17 cellular contexts compared by ENCODE assay signal in genomic region chr18:13229021-13229671, GRCh38. TPM values are rescaled to one million over a fixed set of nuclear protein-coding genes. Genes with fewer than 3 reads are reported as not detected.
DNase-seq lines count a peak whose midpoint lies in the region; ATAC-seq and TF ChIP-seq lines count a peak whose summit lies in the region.
"Had no signal": no experiment of that assay in that cellular context is flagged by ENCODE, and none has a peak within 500 bp of the region (broad histone marks: within the 10 kb centered on the region; RNA-seq: fewer than 3 reads in every experiment).

No MANE protein-coding gene starts in this region.

- H3K27ac ChIP-seq in DND-41 (ENCODE audit: low read length): no peak overlapping the region
- H3K27ac ChIP-seq in adrenal gland: peak overlapping the region in 4 of 5 donors; percentile 2 to 71 (median 40)
- H3K27ac ChIP-seq: C4-2B, GM23248, HL-60 had no signal

- H4K20me1 ChIP-seq in DND-41 (ENCODE audit: insufficient read depth, low read length): peaks cover 45% of the 10 kb centered on the region

- intact Hi-C loops in Right ventricle myocardium superior (cut with DNase I): no loop called here
- intact Hi-C loops in left cardiac atrium (cut with DNase I): loop anchor here in 1 of 2 donors (10.0 kb wide), 1 partner anchor 156 kb away; no protein-coding TSS in a partner anchor
- intact Hi-C loops in adrenal gland (cut with DNase I): no loop called here

- H3K9me3 ChIP-seq in DND-41 (ENCODE audit: insufficient read depth, low read length, severe bottlenecking) (no peaks in the 10 kb centered on the region), adrenal gland (replicated peaks in 1 of 3) (no peaks in the 10 kb centered on the region)

- no peak overlapping the region for H3K9ac ChIP-seq in DND-41 (ENCODE audit: low read depth, low read length)
- H3K9ac ChIP-seq: GM23248 had no signal

- ATAC-seq in Right ventricle myocardium superior (ENCODE audit: poor library complexity) (peak; percentile 8), left cardiac atrium (no peak), DND-41 (ENCODE audit: insufficient read depth, low read depth) (peak; percentile 31; the same call in 1 of the 3 replicates), GM21717 (IDR thresholded peaks at IDR 0.05; ENCODE audit: unreplicated experiment) (no peak), HG03135 (IDR thresholded peaks at IDR 0.05; ENCODE audit: unreplicated experiment) (no peak)
- ATAC-seq: CD8-positive, alpha-beta T cell; HCT116 had no signal

- H3K27me3 ChIP-seq in DND-41 (ENCODE audit: insufficient read depth, low read length, poor library complexity) (no peaks in the 10 kb centered on the region), adrenal gland (no peaks in the 10 kb centered on the region)

- H3K4me2 ChIP-seq in DND-41 (ENCODE audit: insufficient read depth, low read length): no peak overlapping the region

- H3K4me1 ChIP-seq in DND-41 (ENCODE audit: insufficient read depth, low read length) (peaks cover under 1% of the 10 kb centered on the region), adrenal gland (replicated peaks in 1 of 2) (peaks cover 0 to 30% of the 10 kb centered on the region in 2 donors)

- WGBS in adrenal gland, 4 donors: 42 to 68% (median 62%) methylated on average over 13 of the region's 13 CpGs

- H3K36me3 ChIP-seq in DND-41 (ENCODE audit: insufficient read depth, low read length): peaks cover 20% of the 10 kb centered on the region
- no peaks in the 10 kb centered on the region for H3K36me3 ChIP-seq in adrenal gland (replicated peaks in 1 of 2)

- peak in 1 of 2 donors; percentile 28 for TF ChIP-seq POLR2A in adrenal gland (IDR thresholded peaks at IDR 0.05)

- DNase-seq in Right ventricle myocardium superior: no peak
- DNase-seq in left cardiac atrium: no peak
- no peak for DNase-seq in DND-41
- peak; percentile 71 to 83 (median 77) for DNase-seq in adrenal gland
- peak; percentile 29 for DNase-seq in ureter (ENCODE audit: low spot score)
- DNase-seq: CD8-positive, alpha-beta T cell; COR-L47; DMS153; DMS79 treated with DMSO at 0.1 percent for 48 hours; GF-D8; GM23248; IMR-90 had no signal

- no peak for TF ChIP-seq CTCF in DND-41 (IDR thresholded peaks at IDR 0.05; ENCODE audit: borderline replicate concordance, extremely low read depth, low read length, poor library complexity, severe bottlenecking)
- TF ChIP-seq CTCF in adrenal gland (IDR thresholded peaks at IDR 0.05): no peak

- no peak overlapping the region for H3K4me3 ChIP-seq in DND-41 (ENCODE audit: low read depth in 1 of 2, low read length in 2 of 2)
- no peak overlapping the region for H3K4me3 ChIP-seq in adrenal gland
- H3K4me3 ChIP-seq: GM23248 had no signal

- H2AFZ ChIP-seq in DND-41 (ENCODE audit: low read depth, low read length): no peak overlapping the region
- H2AFZ ChIP-seq: GM23248 had no signal

- peaks cover 92% of the 10 kb centered on the region for H3K79me2 ChIP-seq in DND-41 (ENCODE audit: insufficient read depth, low read length)

RNA-seq across cellular contexts. Expression of gene LDLRAD4, which starts 10.6 kb away (rescaled TPM):
- total RNA-seq in Right ventricle myocardium superior: 29.3 TPM
- 10 to 100 TPM; 28.9 to 80.2 TPM for total RNA-seq in left cardiac atrium
- 10 to 100 TPM; 26.1 to 64.5 (median 47.7) TPM for total RNA-seq in adrenal gland
- 10 to 100 TPM in 1 of 3 donors, 1 to 10 TPM in 2; 3.9 to 16.6 (median 8.9) TPM for polyA plus RNA-seq in adrenal gland
- 39.7 TPM for total RNA-seq in ureter
- total RNA-seq: GM23248, IMR-90 had no signal
- polyA plus RNA-seq: GM23248, IMR-90 had no signal

Comparison
In these comparisons a context has a peak if more than half of its experiments do, and no peak if none do; other contexts are left out.
1. ATAC-seq: peak in Right ventricle myocardium superior (single experiment) and DND-41 (single experiment); none in left cardiac atrium (0 of 2), GM21717 (single experiment) and HG03135 (single experiment).
2. DNase-seq: peak in adrenal gland (7 of 7) and ureter (single experiment); none in Right ventricle myocardium superior (single experiment), left cardiac atrium (single experiment) and DND-41 (single experiment).